In the genomic region with DNA sequence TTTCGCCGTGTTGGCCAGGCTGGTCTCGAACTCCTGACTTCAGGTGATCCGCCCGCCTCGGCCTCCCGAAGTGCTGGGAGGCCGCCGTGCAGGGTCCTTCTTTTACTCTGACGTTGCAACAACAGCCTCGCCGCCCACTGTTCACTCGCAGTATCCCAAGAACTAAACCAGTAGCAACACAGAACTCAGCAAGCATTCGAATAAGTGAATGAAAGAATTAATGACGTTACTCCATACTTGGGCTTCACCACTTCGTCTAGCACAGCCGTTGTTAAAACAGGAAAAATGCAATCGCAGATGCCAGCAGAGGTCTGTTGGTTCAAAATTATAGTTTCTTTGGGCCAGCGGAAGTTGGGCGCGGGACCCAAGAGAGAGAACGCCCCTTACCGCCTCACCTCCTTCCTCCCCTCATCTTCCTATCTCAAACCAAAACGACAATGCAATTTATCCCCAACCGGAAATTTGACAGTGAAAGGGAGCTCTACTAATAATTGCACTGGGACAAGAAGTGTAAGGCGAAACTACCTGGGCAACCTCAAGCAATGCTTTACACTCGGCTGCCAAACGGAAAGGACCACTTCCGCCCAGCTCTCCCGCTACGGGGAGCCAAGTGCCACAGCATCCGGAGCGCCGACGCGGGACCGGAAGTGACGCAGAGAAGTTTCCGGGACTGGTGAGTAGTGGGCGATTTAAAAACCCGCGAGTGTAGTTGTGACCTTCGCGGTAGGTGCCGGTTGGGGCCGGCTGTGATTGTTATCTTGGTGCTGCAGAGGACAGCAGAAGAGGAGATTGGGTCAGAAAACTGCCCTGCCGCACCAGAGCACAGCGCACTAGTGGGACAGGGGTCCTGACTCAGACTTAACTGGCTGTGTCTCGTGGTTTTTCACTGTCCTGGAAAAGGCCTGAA, we compare ENCODE assay signal across 8 cellular contexts. TPM values are rescaled to one million over a fixed set of nuclear protein-coding genes. Genes with fewer than 3 reads are reported as not detected.
DNase-seq lines count a peak whose midpoint lies in the region; ATAC-seq lines count a peak whose summit lies in the region.

A gene with protein sequence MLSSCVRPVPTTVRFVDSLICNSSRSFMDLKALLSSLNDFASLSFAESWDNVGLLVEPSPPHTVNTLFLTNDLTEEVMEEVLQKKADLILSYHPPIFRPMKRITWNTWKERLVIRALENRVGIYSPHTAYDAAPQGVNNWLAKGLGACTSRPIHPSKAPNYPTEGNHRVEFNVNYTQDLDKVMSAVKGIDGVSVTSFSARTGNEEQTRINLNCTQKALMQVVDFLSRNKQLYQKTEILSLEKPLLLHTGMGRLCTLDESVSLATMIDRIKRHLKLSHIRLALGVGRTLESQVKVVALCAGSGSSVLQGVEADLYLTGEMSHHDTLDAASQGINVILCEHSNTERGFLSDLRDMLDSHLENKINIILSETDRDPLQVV (plus strand): TSS at position 653 of the 907 bp plus-strand sequence. CDS start 2,573 bp downstream, outside the sequence.
A gene (minus strand): TSS at position 359 of the 907 bp plus-strand sequence. CDS start 1,462 bp downstream, outside the sequence.

- no peaks in the 10 kb centered on the region for H3K9me3 ChIP-seq in BLaER1

- H4K20me1 ChIP-seq in BLaER1: no peaks in the 10 kb centered on the region

- H3K9ac ChIP-seq in BLaER1: peak within 1 kb of the TSS; percentile 91

- no peaks in the 10 kb centered on the region for H3K27me3 ChIP-seq in BLaER1

- peak; percentile 88 for ATAC-seq in GM19351 (IDR thresholded peaks at IDR 0.05; ENCODE audit: unreplicated experiment)
- peak; percentile 84 for ATAC-seq in HG03521 (IDR thresholded peaks at IDR 0.05; ENCODE audit: unreplicated experiment)
- peak; percentile 92 for ATAC-seq in left lobe of liver

- peaks cover 33% of the 10 kb centered on the region for H3K4me1 ChIP-seq in BLaER1

- peak within 1 kb of the TSS; percentile 81 for H3K4me3 ChIP-seq in BLaER1

- DNase-seq in NCI-H748 (lab: John Stamatoyannopoulos, UW; ENCODE audit: unreplicated experiment) (peak; percentile 100), dedifferentiated amniotic fluid mesenchymal stem cell (ENCODE audit: extremely low spot score) (peak; percentile 98), left lobe of liver (ENCODE audit: low spot score) (peak; percentile 96)
- DNase-seq in activated CD4-positive, alpha-beta T cell treated with anti-CD3 and anti-CD28 coated beads, Interleukin-2, amount 50 U/mL, for 1 hour: peak; percentile 96
- peak; percentile 94 for DNase-seq in stimulated activated CD4-positive, alpha-beta T cell treated with anti-CD3 and anti-CD28 coated beads, Interleukin-2, amount 100 ng/mL, for 4 hours (ENCODE audit: low read depth)

- H3K4me2 ChIP-seq in BLaER1: peak within 1 kb of the TSS; percentile 92

- peak within 1 kb of the TSS; percentile 91 for H3K27ac ChIP-seq in BLaER1

- peaks cover 17% of the 10 kb centered on the region for H3K36me3 ChIP-seq in BLaER1

RNA-seq across cellular contexts. Expression of the first gene that starts in this region (rescaled TPM):
- 11.6 TPM for total RNA-seq in left lobe of liver

RNA-seq across cellular contexts. Expression of the second gene that starts in this region (rescaled TPM):
- 19.3 TPM for total RNA-seq in left lobe of liver

Comparison
In these comparisons a context has a peak if more than half of its experiments do, and no peak if none do; other contexts are left out.
1. Peak in every context shown above with its lines: DNase-seq, ATAC-seq, H3K4me3 ChIP-seq and H3K27ac ChIP-seq.